ENCODE assay signal across 6 cellular contexts in the genomic region with DNA sequence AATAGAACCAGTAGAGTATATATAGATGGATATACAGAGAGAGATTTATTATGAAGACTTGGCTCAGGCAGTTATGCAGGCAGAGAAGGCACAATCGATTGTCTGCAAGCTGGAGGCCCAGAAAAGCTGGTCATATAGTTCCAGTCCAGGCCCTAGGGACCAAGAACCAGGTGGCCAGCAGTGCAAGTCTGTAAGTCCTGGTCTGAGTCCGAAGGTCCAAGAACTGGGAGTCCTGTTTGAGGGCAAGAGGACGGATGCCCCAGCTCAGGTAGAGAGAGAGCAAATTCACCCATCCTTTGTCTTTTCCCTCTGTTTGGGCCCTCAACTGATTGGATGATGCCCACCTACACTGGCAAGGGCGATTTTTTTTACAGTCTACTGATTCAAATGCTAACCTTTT.
"Had no signal": no experiment of that assay in that cellular context is flagged by ENCODE, and none has a peak within 500 bp of the region (broad histone marks: within the 10 kb centered on the region; RNA-seq: fewer than 3 reads in every experiment).

No MANE protein-coding gene starts in this region.

- H3K27ac ChIP-seq: HL-60 had no signal

- ATAC-seq: K562 had no signal

- DNase-seq: IMR-90, KBM-7, KG1 had no signal

- FAIRE-seq: HTR-8/SVneo, K562 had no signal

- H3K4me3 ChIP-seq: K562 had no signal
